ENCODE assay signal across 1 cellular context in genomic region chr10:133397938-133398337, GRCh38.
TF ChIP-seq lines count a peak whose summit lies in the region.

No MANE protein-coding gene starts in this region.

TF ChIP-seq in HepG2, 621 proteins besides CTCF, POLR2A, EP300 and RAD21:
- TF ChIP-seq ZFP82 (CRISPR knock-in tag; IDR thresholded peaks at IDR 0.05; ENCODE audit: borderline replicate concordance) (no peak), ARNTL (CRISPR knock-in tag; IDR thresholded peaks at IDR 0.05) (no peak), STAT6 (CRISPR knock-in tag; IDR thresholded peaks at IDR 0.05; ENCODE audit: borderline replicate concordance) (no peak), SMAD9 (CRISPR knock-in tag; IDR thresholded peaks at IDR 0.05) (no peak), KLF16 (CRISPR knock-in tag; IDR thresholded peaks at IDR 0.05) (no peak), ZFP41 (CRISPR knock-in tag; IDR thresholded peaks at IDR 0.05; ENCODE audit: borderline replicate concordance) (no peak), ZNF3 (CRISPR knock-in tag; IDR thresholded peaks at IDR 0.05) (no peak), ZNF382 (CRISPR knock-in tag; IDR thresholded peaks at IDR 0.05; ENCODE audit: borderline replicate concordance) (no peak), FLYWCH1 (CRISPR knock-in tag; IDR thresholded peaks at IDR 0.05) (no peak), ZNF572 (CRISPR knock-in tag; IDR thresholded peaks at IDR 0.05) (no peak), POLR2AphosphoS5 (IDR thresholded peaks at IDR 0.05; ENCODE audit: low read depth, low read length) (no peak), ZNF296 (CRISPR knock-in tag; conservative IDR thresholded peaks at IDR 0.05) (no peak), E2F5 (CRISPR knock-in tag; conservative IDR thresholded peaks at IDR 0.05) (no peak), MEF2D (CRISPR knock-in tag; IDR thresholded peaks at IDR 0.05) (no peak)
- TF ChIP-seq, protein P1, sequence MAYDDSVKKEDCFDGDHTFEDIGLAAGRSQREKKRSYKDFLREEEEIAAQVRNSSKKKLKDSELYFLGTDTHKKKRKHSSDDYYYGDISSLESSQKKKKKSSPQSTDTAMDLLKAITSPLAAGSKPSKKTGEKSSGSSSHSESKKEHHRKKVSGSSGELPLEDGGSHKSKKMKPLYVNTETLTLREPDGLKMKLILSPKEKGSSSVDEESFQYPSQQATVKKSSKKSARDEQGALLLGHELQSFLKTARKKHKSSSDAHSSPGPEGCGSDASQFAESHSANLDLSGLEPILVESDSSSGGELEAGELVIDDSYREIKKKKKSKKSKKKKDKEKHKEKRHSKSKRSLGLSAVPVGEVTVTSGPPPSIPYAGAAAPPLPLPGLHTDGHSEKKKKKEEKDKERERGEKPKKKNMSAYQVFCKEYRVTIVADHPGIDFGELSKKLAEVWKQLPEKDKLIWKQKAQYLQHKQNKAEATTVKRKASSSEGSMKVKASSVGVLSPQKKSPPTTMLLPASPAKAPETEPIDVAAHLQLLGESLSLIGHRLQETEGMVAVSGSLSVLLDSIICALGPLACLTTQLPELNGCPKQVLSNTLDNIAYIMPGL (CRISPR knock-in tag; IDR thresholded peaks at IDR 0.05; ENCODE audit: borderline replicate concordance in 1 of 2, low read depth in 1 of 2) = no peak
